17 cellular contexts compared by ENCODE assay signal in genomic region chr10:42979181-42979580, GRCh38.
A peak's percentile ranks its signal among the peaks of the same experiment; 100 is the strongest.
DNase-seq lines count a peak whose midpoint lies in the region; ATAC-seq and TF ChIP-seq lines count a peak whose summit lies in the region.
"Had no signal": no experiment of that assay in that cellular context is flagged by ENCODE, and none has a peak within 500 bp of the region (broad histone marks: within the 10 kb centered on the region; RNA-seq: fewer than 3 reads in every experiment).

No MANE protein-coding gene starts in this region.

- intact Hi-C loops in CD14-positive monocyte (cut with micrococcal nuclease), result no loop called here

- no peak overlapping the region for H3K27ac Mint-ChIP-seq in CD14-positive monocyte
- H3K27ac Mint-ChIP-seq: stimulated activated memory B cell treated with anti-CD40 and anti-IgM and Interleukin-4, amounts not matched to agents 10 μg/mL and 1 μg/mL and 100 μg/mL, for 72 hours; T-helper 2 cell treated with Interferon-gamma antibody and Interleukin-4, amounts not matched to agents 5 μg/mL and 100 μg/mL, for 36 hours had no signal

- no peaks in the 10 kb centered on the region for H3K36me3 Mint-ChIP-seq in CD14-positive monocyte
- H3K36me3 Mint-ChIP-seq: stimulated activated memory B cell treated with anti-CD40 and anti-IgM and Interleukin-4, amounts not matched to agents 10 μg/mL and 1 μg/mL and 100 μg/mL, for 72 hours had no signal

- H3K9me3 Mint-ChIP-seq in CD14-positive monocyte, result no peaks in the 10 kb centered on the region
- H3K9me3 Mint-ChIP-seq: neural crest cell; stimulated activated memory B cell treated with anti-CD40 and anti-IgM and Interleukin-4, amounts not matched to agents 10 μg/mL and 1 μg/mL and 100 μg/mL, for 72 hours; T-helper 2 cell treated with Interferon-gamma antibody and Interleukin-4, amounts not matched to agents 5 μg/mL and 100 μg/mL, for 36 hours had no signal

- no peak for ATAC-seq in GM21528 (IDR thresholded peaks at IDR 0.05; ENCODE audit: low FRiP score, unreplicated experiment)
- ATAC-seq: stimulated activated memory B cell treated with anti-CD40 and anti-IgM and Interleukin-4, amounts not matched to agents 10 μg/mL and 1 μg/mL and 100 μg/mL, for 72 hours had no signal

- TF ChIP-seq CTCF in CD14-positive monocyte (IDR thresholded peaks at IDR 0.05), result no peak

- H3K27me3 Mint-ChIP-seq in CD14-positive monocyte (ENCODE audit: low read depth in 3 of 3), result peaks cover 0 to 5% (median 2%) of the 10 kb centered on the region in 3 donors

- H3K4me1 Mint-ChIP-seq in CD14-positive monocyte, result peaks cover 18% of the 10 kb centered on the region
- H3K4me1 Mint-ChIP-seq: stimulated activated memory B cell treated with anti-CD40 and anti-IgM and Interleukin-4, amounts not matched to agents 10 μg/mL and 1 μg/mL and 100 μg/mL, for 72 hours had no signal

- DNase-seq in NCI-H1105 treated with DMSO at 0.1 percent for 48 hours (lab: John Stamatoyannopoulos, UW), result peak; percentile 15
- DNase-seq in NCI-H1105 (lab: John Stamatoyannopoulos, UW), result no peak
- peak; percentile 37 for DNase-seq in CD14-positive monocyte (ENCODE audit: low spot score)
- DNase-seq in NCI-H748 (lab: John Stamatoyannopoulos, UW; ENCODE audit: unreplicated experiment), result peak; percentile 51
- DNase-seq in islet precursor cell, result peak; percentile 54
- DNase-seq in stimulated activated CD4-positive, alpha-beta T cell treated with anti-CD3 and anti-CD28 coated beads, Interleukin-2, amount 100 ng/mL, for 48 hours, result no peak
- DNase-seq in central memory CD4-positive, alpha-beta T cell, result no peak
- DNase-seq: DMS 273 treated with DMSO at 0.1 percent for 48 hours, hippocampal formation, NCI-H2029 treated with DMSO at 0.1 percent for 48 hours, NCI-H524 treated with DMSO at 0.1 percent for 48 hours, PC-9, SJCRH30 had no signal

- H3K4me3 Mint-ChIP-seq in CD14-positive monocyte, result no peak overlapping the region
- H3K4me3 Mint-ChIP-seq: neural crest cell; stimulated activated memory B cell treated with anti-CD40 and anti-IgM and Interleukin-4, amounts not matched to agents 10 μg/mL and 1 μg/mL and 100 μg/mL, for 72 hours; T-helper 2 cell treated with Interferon-gamma antibody and Interleukin-4, amounts not matched to agents 5 μg/mL and 100 μg/mL, for 36 hours had no signal

Comparison
In these comparisons a context has a peak if more than half of its experiments do, and no peak if none do; other contexts are left out.
1. DNase-seq: peak in NCI-H1105 treated with DMSO at 0.1 percent for 48 hours (single experiment), CD14-positive monocyte (single experiment), NCI-H748 (single experiment) and islet precursor cell (single experiment); none in NCI-H1105 (single experiment), stimulated activated CD4-positive, alpha-beta T cell treated with anti-CD3 and anti-CD28 coated beads, Interleukin-2, amount 100 ng/mL, for 48 hours (0 of 2) and central memory CD4-positive, alpha-beta T cell (single experiment).